In the genomic region with DNA sequence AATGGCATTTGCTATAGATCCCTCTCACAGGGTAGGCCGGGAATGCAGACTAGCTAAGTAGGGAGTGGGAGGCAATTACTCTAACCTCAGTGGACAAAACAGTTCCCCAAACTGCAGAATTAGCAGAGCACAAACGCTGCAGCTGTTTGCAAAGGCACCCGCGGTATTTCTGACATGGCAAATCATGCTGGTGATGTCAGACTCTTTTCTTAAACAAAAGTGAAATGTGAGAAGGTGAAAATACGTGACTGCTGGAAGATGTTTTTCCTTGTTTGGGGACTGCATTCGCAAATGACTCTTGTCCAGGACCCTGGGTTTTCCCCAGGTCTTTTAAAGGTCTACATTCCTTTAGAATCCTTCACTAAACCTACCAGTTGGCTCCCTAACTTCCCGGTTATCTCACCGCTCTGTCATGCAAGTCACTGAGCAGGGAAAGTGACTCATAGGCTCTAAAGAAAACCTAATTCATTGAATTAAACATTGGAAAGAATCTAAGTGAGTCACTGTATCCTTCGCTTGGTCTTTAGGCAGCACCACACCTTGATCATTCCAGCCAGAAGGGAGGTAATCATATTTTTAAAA, we compare ENCODE assay signal across 1 cellular context.
A peak's percentile ranks its signal among the peaks of the same experiment; 100 is the strongest.
TF ChIP-seq lines count a peak whose summit lies in the region.

No MANE protein-coding gene starts in this region.

TF ChIP-seq in GM12878, 131 proteins besides CTCF, POLR2A, EP300 and RAD21 (continued from another document and continues in another):
- TF ChIP-seq, protein P1, sequence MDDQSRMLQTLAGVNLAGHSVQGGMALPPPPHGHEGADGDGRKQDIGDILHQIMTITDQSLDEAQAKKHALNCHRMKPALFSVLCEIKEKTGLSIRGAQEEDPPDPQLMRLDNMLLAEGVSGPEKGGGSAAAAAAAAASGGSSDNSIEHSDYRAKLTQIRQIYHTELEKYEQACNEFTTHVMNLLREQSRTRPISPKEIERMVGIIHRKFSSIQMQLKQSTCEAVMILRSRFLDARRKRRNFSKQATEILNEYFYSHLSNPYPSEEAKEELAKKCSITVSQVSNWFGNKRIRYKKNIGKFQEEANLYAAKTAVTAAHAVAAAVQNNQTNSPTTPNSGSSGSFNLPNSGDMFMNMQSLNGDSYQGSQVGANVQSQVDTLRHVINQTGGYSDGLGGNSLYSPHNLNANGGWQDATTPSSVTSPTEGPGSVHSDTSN (IDR thresholded peaks at IDR 0.05; ENCODE audit: insufficient replicate concordance, low read depth, low read length): no peak
- no peak for TF ChIP-seq CEBPB (IDR thresholded peaks at IDR 0.05; ENCODE audit: borderline replicate concordance in 1 of 2, low read depth in 2 of 2, low read length in 2 of 2)
- TF ChIP-seq, protein P2, sequence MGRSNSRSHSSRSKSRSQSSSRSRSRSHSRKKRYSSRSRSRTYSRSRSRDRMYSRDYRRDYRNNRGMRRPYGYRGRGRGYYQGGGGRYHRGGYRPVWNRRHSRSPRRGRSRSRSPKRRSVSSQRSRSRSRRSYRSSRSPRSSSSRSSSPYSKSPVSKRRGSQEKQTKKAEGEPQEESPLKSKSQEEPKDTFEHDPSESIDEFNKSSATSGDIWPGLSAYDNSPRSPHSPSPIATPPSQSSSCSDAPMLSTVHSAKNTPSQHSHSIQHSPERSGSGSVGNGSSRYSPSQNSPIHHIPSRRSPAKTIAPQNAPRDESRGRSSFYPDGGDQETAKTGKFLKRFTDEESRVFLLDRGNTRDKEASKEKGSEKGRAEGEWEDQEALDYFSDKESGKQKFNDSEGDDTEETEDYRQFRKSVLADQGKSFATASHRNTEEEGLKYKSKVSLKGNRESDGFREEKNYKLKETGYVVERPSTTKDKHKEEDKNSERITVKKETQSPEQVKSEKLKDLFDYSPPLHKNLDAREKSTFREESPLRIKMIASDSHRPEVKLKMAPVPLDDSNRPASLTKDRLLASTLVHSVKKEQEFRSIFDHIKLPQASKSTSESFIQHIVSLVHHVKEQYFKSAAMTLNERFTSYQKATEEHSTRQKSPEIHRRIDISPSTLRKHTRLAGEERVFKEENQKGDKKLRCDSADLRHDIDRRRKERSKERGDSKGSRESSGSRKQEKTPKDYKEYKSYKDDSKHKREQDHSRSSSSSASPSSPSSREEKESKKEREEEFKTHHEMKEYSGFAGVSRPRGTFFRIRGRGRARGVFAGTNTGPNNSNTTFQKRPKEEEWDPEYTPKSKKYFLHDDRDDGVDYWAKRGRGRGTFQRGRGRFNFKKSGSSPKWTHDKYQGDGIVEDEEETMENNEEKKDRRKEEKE (IDR thresholded peaks at IDR 0.05): no peak
- TF ChIP-seq BHLHE40 (IDR thresholded peaks at IDR 0.05; ENCODE audit: borderline replicate concordance in 1 of 2, low read depth in 2 of 2, low read length in 1 of 2): peak in 1 of 2 experiments; percentile 42; a peak in 1 of 4 replicates
- no peak for TF ChIP-seq POLR2AphosphoS2 (IDR thresholded peaks at IDR 0.05; ENCODE audit: low read depth, low read length)
- TF ChIP-seq IKZF1 (conservative IDR thresholded peaks at IDR 0.05): peak; percentile 57
- no peak for TF ChIP-seq WRNIP1 (IDR thresholded peaks at IDR 0.05; ENCODE audit: borderline replicate concordance, low read depth, low read length)
- TF ChIP-seq CHD4 (IDR thresholded peaks at IDR 0.05): no peak
- TF ChIP-seq, protein P3, sequence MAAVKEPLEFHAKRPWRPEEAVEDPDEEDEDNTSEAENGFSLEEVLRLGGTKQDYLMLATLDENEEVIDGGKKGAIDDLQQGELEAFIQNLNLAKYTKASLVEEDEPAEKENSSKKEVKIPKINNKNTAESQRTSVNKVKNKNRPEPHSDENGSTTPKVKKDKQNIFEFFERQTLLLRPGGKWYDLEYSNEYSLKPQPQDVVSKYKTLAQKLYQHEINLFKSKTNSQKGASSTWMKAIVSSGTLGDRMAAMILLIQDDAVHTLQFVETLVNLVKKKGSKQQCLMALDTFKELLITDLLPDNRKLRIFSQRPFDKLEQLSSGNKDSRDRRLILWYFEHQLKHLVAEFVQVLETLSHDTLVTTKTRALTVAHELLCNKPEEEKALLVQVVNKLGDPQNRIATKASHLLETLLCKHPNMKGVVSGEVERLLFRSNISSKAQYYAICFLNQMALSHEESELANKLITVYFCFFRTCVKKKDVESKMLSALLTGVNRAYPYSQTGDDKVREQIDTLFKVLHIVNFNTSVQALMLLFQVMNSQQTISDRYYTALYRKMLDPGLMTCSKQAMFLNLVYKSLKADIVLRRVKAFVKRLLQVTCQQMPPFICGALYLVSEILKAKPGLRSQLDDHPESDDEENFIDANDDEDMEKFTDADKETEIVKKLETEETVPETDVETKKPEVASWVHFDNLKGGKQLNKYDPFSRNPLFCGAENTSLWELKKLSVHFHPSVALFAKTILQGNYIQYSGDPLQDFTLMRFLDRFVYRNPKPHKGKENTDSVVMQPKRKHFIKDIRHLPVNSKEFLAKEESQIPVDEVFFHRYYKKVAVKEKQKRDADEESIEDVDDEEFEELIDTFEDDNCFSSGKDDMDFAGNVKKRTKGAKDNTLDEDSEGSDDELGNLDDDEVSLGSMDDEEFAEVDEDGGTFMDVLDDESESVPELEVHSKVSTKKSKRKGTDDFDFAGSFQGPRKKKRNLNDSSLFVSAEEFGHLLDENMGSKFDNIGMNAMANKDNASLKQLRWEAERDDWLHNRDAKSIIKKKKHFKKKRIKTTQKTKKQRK (IDR thresholded peaks at IDR 0.05; ENCODE audit: low read depth, low read length): no peak
- no peak for TF ChIP-seq SMAD5 (IDR thresholded peaks at IDR 0.05; ENCODE audit: low read depth)
- no peak for TF ChIP-seq FOS (IDR thresholded peaks at IDR 0.05; ENCODE audit: borderline replicate concordance, extremely low read depth, insufficient read length)
- no peak for TF ChIP-seq KAT2A (conservative IDR thresholded peaks at IDR 0.05; ENCODE audit: control insufficient read depth, low read depth, low read length)
- TF ChIP-seq YBX1 (IDR thresholded peaks at IDR 0.05): no peak
- TF ChIP-seq ESRRA (IDR thresholded peaks at IDR 0.05; ENCODE audit: low read length): no peak
- no peak for TF ChIP-seq SKIL (IDR thresholded peaks at IDR 0.05; ENCODE audit: low read depth, poor library complexity, severe bottlenecking)
- no peak for TF ChIP-seq RAD51 (IDR thresholded peaks at IDR 0.05)
- TF ChIP-seq PAX8 (IDR thresholded peaks at IDR 0.05): no peak
- TF ChIP-seq SP1 (IDR thresholded peaks at IDR 0.05; ENCODE audit: low read depth, low read length): no peak
- TF ChIP-seq BACH1 (IDR thresholded peaks at IDR 0.05; ENCODE audit: borderline replicate concordance): peak; percentile 15; the same call in 1 of the 2 replicates
- no peak for TF ChIP-seq MYB (IDR thresholded peaks at IDR 0.05; ENCODE audit: borderline replicate concordance, low read depth, low read length)
- TF ChIP-seq LARP7 (IDR thresholded peaks at IDR 0.05): no peak
- no peak for TF ChIP-seq CBX5 (IDR thresholded peaks at IDR 0.05; ENCODE audit: low read depth)
- no peak for TF ChIP-seq JUNB (IDR thresholded peaks at IDR 0.05)
- TF ChIP-seq ZNF207 (IDR thresholded peaks at IDR 0.05; ENCODE audit: borderline replicate concordance): no peak
- 0 out of 2 replicates have a peak, but pooled peaks have one; percentile 32 for TF ChIP-seq GATAD2B (conservative IDR thresholded peaks at IDR 0.05; ENCODE audit: low read depth)
- peak; percentile 82 for TF ChIP-seq ATF7 (IDR thresholded peaks at IDR 0.05; ENCODE audit: low read depth)
- TF ChIP-seq, protein P4, sequence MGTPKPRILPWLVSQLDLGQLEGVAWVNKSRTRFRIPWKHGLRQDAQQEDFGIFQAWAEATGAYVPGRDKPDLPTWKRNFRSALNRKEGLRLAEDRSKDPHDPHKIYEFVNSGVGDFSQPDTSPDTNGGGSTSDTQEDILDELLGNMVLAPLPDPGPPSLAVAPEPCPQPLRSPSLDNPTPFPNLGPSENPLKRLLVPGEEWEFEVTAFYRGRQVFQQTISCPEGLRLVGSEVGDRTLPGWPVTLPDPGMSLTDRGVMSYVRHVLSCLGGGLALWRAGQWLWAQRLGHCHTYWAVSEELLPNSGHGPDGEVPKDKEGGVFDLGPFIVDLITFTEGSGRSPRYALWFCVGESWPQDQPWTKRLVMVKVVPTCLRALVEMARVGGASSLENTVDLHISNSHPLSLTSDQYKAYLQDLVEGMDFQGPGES (IDR thresholded peaks at IDR 0.05): no peak
- no peak for TF ChIP-seq PKNOX1 (IDR thresholded peaks at IDR 0.05)
- TF ChIP-seq CREM (IDR thresholded peaks at IDR 0.05; ENCODE audit: low read depth): no peak
- TF ChIP-seq MTA2 (IDR thresholded peaks at IDR 0.05; ENCODE audit: low read depth): peak; percentile 42
- no peak for TF ChIP-seq NFXL1 (IDR thresholded peaks at IDR 0.05; ENCODE audit: borderline replicate concordance)
- TF ChIP-seq BCL11A (IDR thresholded peaks at IDR 0.05; ENCODE audit: low read depth, low read length): no peak
- no peak for TF ChIP-seq TCF12 (IDR thresholded peaks at IDR 0.05; ENCODE audit: low read depth, low read length)
- TF ChIP-seq MLLT1 (IDR thresholded peaks at IDR 0.05): no peak
- no peak for TF ChIP-seq ATF3 (IDR thresholded peaks at IDR 0.05; ENCODE audit: borderline replicate concordance, extremely low read depth, low read depth, low read length)
- TF ChIP-seq, protein P5, sequence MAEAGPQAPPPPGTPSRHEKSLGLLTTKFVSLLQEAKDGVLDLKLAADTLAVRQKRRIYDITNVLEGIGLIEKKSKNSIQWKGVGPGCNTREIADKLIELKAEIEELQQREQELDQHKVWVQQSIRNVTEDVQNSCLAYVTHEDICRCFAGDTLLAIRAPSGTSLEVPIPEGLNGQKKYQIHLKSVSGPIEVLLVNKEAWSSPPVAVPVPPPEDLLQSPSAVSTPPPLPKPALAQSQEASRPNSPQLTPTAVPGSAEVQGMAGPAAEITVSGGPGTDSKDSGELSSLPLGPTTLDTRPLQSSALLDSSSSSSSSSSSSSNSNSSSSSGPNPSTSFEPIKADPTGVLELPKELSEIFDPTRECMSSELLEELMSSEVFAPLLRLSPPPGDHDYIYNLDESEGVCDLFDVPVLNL (IDR thresholded peaks at IDR 0.05; ENCODE audit: low read depth, low read length): no peak
- no peak for TF ChIP-seq EZH2 (IDR thresholded peaks at IDR 0.05; ENCODE audit: borderline replicate concordance, control insufficient read depth, low read depth, low read length)
